Comparison of ENCODE assay signal across 8 cellular contexts in genomic region chrX:129759576-129760061, GRCh38. TPM values are rescaled to one million over a fixed set of nuclear protein-coding genes. Genes with fewer than 3 reads are reported as not detected.
DNase-seq lines count a peak whose midpoint lies in the region; ATAC-seq, FAIRE-seq and TF ChIP-seq lines count a peak whose summit lies in the region.

No MANE protein-coding gene starts in this region.

- no peak for FAIRE-seq in GM12891 (lab: Jason Lieb, UNC)

- H3K9ac ChIP-seq in BLaER1 treated with 17β-estradiol and CSF1 and Interleukin-3, amounts not matched to agents 10 nM and 100 nM = peak overlapping the region in 10 of 11 experiments; percentile 43 to 65 (median 56); a peak in 17 of 22 replicates
- H3K9ac ChIP-seq in endodermal cell (ENCODE audit: extremely low read depth, low read length, poor library complexity, severe bottlenecking) = no peak overlapping the region

- H3K36me3 ChIP-seq in BLaER1 treated with 17β-estradiol and CSF1 and Interleukin-3, amounts not matched to agents 10 nM and 100 nM = no peaks in the 10 kb centered on the region
- H3K36me3 ChIP-seq in endodermal cell (ENCODE audit: control insufficient read depth, insufficient read depth, low read length) = no peaks in the 10 kb centered on the region
- H3K36me3 ChIP-seq in osteoblast (ENCODE audit: insufficient read depth, low read length) = no peaks in the 10 kb centered on the region
- no peaks in the 10 kb centered on the region for H3K36me3 ChIP-seq in esophagus squamous epithelium

- H3K4me2 ChIP-seq in BLaER1 treated with 17β-estradiol and CSF1 and Interleukin-3, amounts not matched to agents 10 nM and 100 nM = peak overlapping the region; percentile 61 to 85 (median 76)
- H3K4me2 ChIP-seq in osteoblast (ENCODE audit: insufficient read depth, low read length) = peak overlapping the region; percentile 57

- intact Hi-C loops in esophagus squamous epithelium (cut with DNase I) = no loop called here

- no peaks in the 10 kb centered on the region for H3K36me3 Mint-ChIP-seq in endodermal cell (ENCODE audit: low read depth)

- peak overlapping the region; percentile 41 to 76 (median 64); a peak in 20 of 22 replicates for H3K27ac ChIP-seq in BLaER1 treated with 17β-estradiol and CSF1 and Interleukin-3, amounts not matched to agents 10 nM and 100 nM
- H3K27ac ChIP-seq in endodermal cell (ENCODE audit: low read depth, low read length) (no peak overlapping the region), osteoblast (ENCODE audit: low read depth, low read length) (peak overlapping the region; percentile 43), esophagus squamous epithelium (peak overlapping the region in 2 of 4 donors; percentile 33 to 53)

- H3K4me1 Mint-ChIP-seq in endodermal cell = no peaks in the 10 kb centered on the region

- TF ChIP-seq CTCF in endodermal cell (conservative IDR thresholded peaks at IDR 0.05) (peak; percentile 43), osteoblast (IDR thresholded peaks at IDR 0.05; ENCODE audit: extremely low read depth, low read depth, low read length) (peak; percentile 25), esophagus squamous epithelium (IDR thresholded peaks at IDR 0.05) (peak in 1 of 6 experiments; percentile 11)

- no peak overlapping the region for H3K4me3 Mint-ChIP-seq in endodermal cell

- no peaks in the 10 kb centered on the region for H3K9me3 ChIP-seq in BLaER1 treated with 17β-estradiol and CSF1 and Interleukin-3, amounts not matched to agents 10 nM and 100 nM (replicated peaks in 1 of 11)
- no peaks in the 10 kb centered on the region for H3K9me3 ChIP-seq in endodermal cell (ENCODE audit: control insufficient read depth, low read length)
- no peaks in the 10 kb centered on the region for H3K9me3 ChIP-seq in osteoblast (ENCODE audit: low read depth, low read length)
- H3K9me3 ChIP-seq in esophagus squamous epithelium = no peaks in the 10 kb centered on the region

- TF ChIP-seq POLR2A in GM12891 (IDR thresholded peaks at IDR 0.05; ENCODE audit: low read depth, low read length) = no peak
- no peak for TF ChIP-seq POLR2A in esophagus squamous epithelium (IDR thresholded peaks at IDR 0.05)

- ATAC-seq in HG03064 (IDR thresholded peaks at IDR 0.05; ENCODE audit: low read depth, unreplicated experiment) = peak; percentile 53

- H3K9me3 Mint-ChIP-seq in endodermal cell = peaks cover 3% of the 10 kb centered on the region

- H3K79me2 ChIP-seq in osteoblast (ENCODE audit: insufficient read depth, low read length) = no peaks in the 10 kb centered on the region

- H3K27me3 Mint-ChIP-seq in endodermal cell (ENCODE audit: insufficient read depth) = no peaks in the 10 kb centered on the region

- 83 to 100% methylated on average over 1 to 14 of the region's 14 CpGs for WGBS in endodermal cell (ENCODE audit: insufficient coverage in 1 of 2, insufficient read length in 1 of 2), 2 experiments
- 30 to 71% methylated on average over 9 of the region's 14 CpGs for WGBS in esophagus squamous epithelium, 2 donors

- no peaks in the 10 kb centered on the region; a peak in 2 of 22 replicates for H4K20me1 ChIP-seq in BLaER1 treated with 17β-estradiol and CSF1 and Interleukin-3, amounts not matched to agents 10 nM and 100 nM
- H4K20me1 ChIP-seq in osteoblast (ENCODE audit: insufficient read depth, low read length) = no peaks in the 10 kb centered on the region

- H3K27ac Mint-ChIP-seq in endodermal cell = no peak overlapping the region

- H2AFZ ChIP-seq in osteoblast (ENCODE audit: low read length) = peak overlapping the region; percentile 82

- DNase-seq in activated CD4-positive, alpha-beta T cell treated with anti-CD3 and anti-CD28 coated beads, Interleukin-2, amount 50 U/mL, for 1 hour = peak; percentile 38
- DNase-seq in endodermal cell (peak; percentile 52), osteoblast (ENCODE audit: insufficient read length, low spot score, missing footprints) (peak; percentile 19), GM12891 (ENCODE audit: insufficient read length, low spot score) (no peak), NCI-H82 treated with DMSO at 0.1 percent for 48 hours (lab: John Stamatoyannopoulos, UW; ENCODE audit: unreplicated experiment) (no peak), esophagus squamous epithelium (lab: John Stamatoyannopoulos, UW) (no peak)

- H3K4me3 ChIP-seq in BLaER1 treated with 17β-estradiol and CSF1 and Interleukin-3, amounts not matched to agents 10 nM and 100 nM = no peak overlapping the region
- H3K4me3 ChIP-seq in endodermal cell (ENCODE audit: low read length) (no peak overlapping the region), osteoblast (ENCODE audit: insufficient read depth, low read length) (no peak overlapping the region), esophagus squamous epithelium (no peak overlapping the region)

- peaks cover 70 to 98% (median 79%) of the 10 kb centered on the region in 10 experiments for H3K4me1 ChIP-seq in BLaER1 treated with 17β-estradiol and CSF1 and Interleukin-3, amounts not matched to agents 10 nM and 100 nM
- H3K4me1 ChIP-seq in endodermal cell (ENCODE audit: control insufficient read depth, insufficient read depth, low read length) (no peaks in the 10 kb centered on the region), osteoblast (ENCODE audit: insufficient read depth, low read length) (peaks cover 18% of the 10 kb centered on the region), esophagus squamous epithelium (peaks cover 0 to 6% (median 0%) of the 10 kb centered on the region in 3 donors)

- H3K27me3 ChIP-seq in BLaER1 treated with 17β-estradiol and CSF1 and Interleukin-3, amounts not matched to agents 10 nM and 100 nM = peaks cover 63 to 99% (median 92%) of the 10 kb centered on the region in 11 experiments
- H3K27me3 ChIP-seq in endodermal cell (ENCODE audit: control insufficient read depth, insufficient read depth, low read length, poor library complexity, severe bottlenecking) = no peaks in the 10 kb centered on the region
- no peaks in the 10 kb centered on the region for H3K27me3 ChIP-seq in osteoblast (ENCODE audit: insufficient read depth, low read length)
- H3K27me3 ChIP-seq in esophagus squamous epithelium = no peaks in the 10 kb centered on the region

TF ChIP-seq in GM12891, 5 proteins besides CTCF, POLR2A, EP300 and RAD21:
- TF ChIP-seq POU2F2 (IDR thresholded peaks at IDR 0.05; ENCODE audit: low read depth, low read length) (no peak), PAX5 (IDR thresholded peaks at IDR 0.05; ENCODE audit: insufficient read depth, low read length, severe bottlenecking) (no peak), SPI1 (IDR thresholded peaks at IDR 0.05; ENCODE audit: low read depth, low read length) (no peak), TAF1 (IDR thresholded peaks at IDR 0.05; ENCODE audit: low read depth, low read length) (no peak), POLR2AphosphoS5 (IDR thresholded peaks at IDR 0.05; ENCODE audit: low read depth, low read length) (no peak)

RNA-seq across cellular contexts. Expression of gene SASH3, which starts 20.1 kb away (rescaled TPM):
- total RNA-seq in endodermal cell (not detected), osteoblast (not detected in 2 replicates), esophagus squamous epithelium (1 to 10 TPM; 2.5 to 9.3 (median 4.0) TPM)
- not detected for polyA plus RNA-seq in endodermal cell (2013, experiment 1 of 2)
- polyA plus RNA-seq in endodermal cell (2013, experiment 2 of 2) = not detected
- polyA plus RNA-seq in GM12891 (2012; ENCODE audit: low read depth, missing spikeins) = 111 TPM

RNA-seq across cellular contexts. Expression of gene XPNPEP2, which starts 20.8 kb away (rescaled TPM):
- under 1 TPM; 0.20 to 0.31 TPM for total RNA-seq in endodermal cell
- 0.25 TPM for polyA plus RNA-seq in endodermal cell (2013, experiment 1 of 2)
- polyA plus RNA-seq in endodermal cell (2013, experiment 2 of 2) = 0.46 TPM
- total RNA-seq in osteoblast = not detected in 2 replicates
- 0.69 TPM for polyA plus RNA-seq in GM12891 (2012; ENCODE audit: low read depth, missing spikeins)
- 1 to 10 TPM in 2 of 4 donors, under 1 TPM in 1, not detected in 1; 0.88 to 5.7 (median 3.6) TPM for total RNA-seq in esophagus squamous epithelium

Comparison
In these comparisons a context has a peak if more than half of its experiments do, and no peak if none do; other contexts are left out.
1. DNase-seq: peak in activated CD4-positive, alpha-beta T cell treated with anti-CD3 and anti-CD28 coated beads, Interleukin-2, amount 50 U/mL, for 1 hour (single experiment), endodermal cell (single experiment) and osteoblast (single experiment); none in GM12891 (single experiment), NCI-H82 treated with DMSO at 0.1 percent for 48 hours (single experiment) and esophagus squamous epithelium (single experiment).